26 cellular contexts compared by ENCODE assay signal in genomic region chr5:161201558-161201957, GRCh38.
"Had no signal": no experiment of that assay in that cellular context is flagged by ENCODE, and none has a peak within 500 bp of the region (broad histone marks: within the 10 kb centered on the region; RNA-seq: fewer than 3 reads in every experiment).

No MANE protein-coding gene starts in this region.

- H3K27me3 ChIP-seq: stomach, suprapubic skin, testis, thyroid gland, tibial artery, tibial nerve, transverse colon, upper lobe of left lung, upper lobe of right lung, uterus, vagina had no signal

- ATAC-seq: stimulated activated effector memory CD8-positive, alpha-beta T cell treated with anti-CD3 and anti-CD28 coated beads, Interleukin-12 subunit alpha, Interleukin-12 subunit beta, amount 100 ng/mL, for 72 hours; stimulated activated memory B cell treated with anti-CD40 and anti-IgM and Interleukin-4, amounts not matched to agents 10 μg/mL and 1 μg/mL and 100 μg/mL, for 72 hours; stimulated activated naive B cell treated with anti-CD40 and anti-IgM and Interleukin-4, amounts not matched to agents 10 μg/mL and 1 μg/mL and 100 μg/mL, for 72 hours; stimulated activated naive CD8-positive, alpha-beta T cell treated with anti-CD3 and anti-CD28 coated beads, Interleukin-15, amount 100 ng/mL, for 72 hours; stimulated activated naive CD8-positive, alpha-beta T cell treated with anti-CD3 and anti-CD28 coated beads, Interleukin-15, Interleukin-2, amounts not matched to agents 100 U/mL and 50 U/mL, for 24 hours; upper lobe of right lung had no signal

- DNase-seq: stimulated activated CD4-positive, alpha-beta T cell treated with anti-CD3 and anti-CD28 coated beads, Interleukin-2, amount 100 ng/mL, for 48 hours; stimulated activated CD4-positive, alpha-beta T cell treated with anti-CD3 and anti-CD28 coated beads, Interleukin-4, amount 100 ng/mL, for 1 hour; stimulated activated CD4-positive, alpha-beta T cell treated with anti-CD3 and anti-CD28 coated beads, Interleukin-4, amount 100 ng/mL, for 24 hours; stimulated activated CD4-positive, alpha-beta T cell treated with anti-CD3 and anti-CD28 coated beads, Interleukin-4, amount 100 ng/mL, for 4 hours; stimulated activated CD8-positive, alpha-beta memory T cell treated with anti-CD3 and anti-CD28 coated beads, Interleukin-4, amount 100 ng/mL, for 48 hours; stimulated activated naive B cell treated with anti-CD40 and anti-IgM and Interleukin-4, amounts not matched to agents 10 μg/mL and 1 μg/mL and 100 μg/mL, for 72 hours; stimulated activated naive CD4-positive, alpha-beta T cell; stimulated activated naive CD4-positive, alpha-beta T cell treated with Interleukin-2 at 50 U/mL for 16 hours; stimulated activated naive CD8-positive, alpha-beta T cell treated with anti-CD3 and anti-CD28 coated beads, Interleukin-15, amount 100 ng/mL, for 72 hours; stimulated activated naive CD8-positive, alpha-beta T cell treated with anti-CD3 and anti-CD28 coated beads, Interleukin-15, Interleukin-2, amounts not matched to agents 100 U/mL and 50 U/mL, for 24 hours; stomach; substantia nigra; testis; thyroid gland; tibial artery; transverse colon; trophoblast cell; upper lobe of left lung; upper lobe of right lung; uterus had no signal

- H3K4me3 ChIP-seq: stomach, suprapubic skin, testis, thoracic aorta, thyroid gland, tibial artery, tibial nerve, transverse colon, upper lobe of left lung, upper lobe of right lung, uterus, vagina had no signal

- H3K36me3 ChIP-seq: stomach, suprapubic skin, thoracic aorta, thyroid gland, tibial artery, tibial nerve, transverse colon, upper lobe of left lung, upper lobe of right lung, uterus, vagina had no signal

- H3K27ac ChIP-seq: stomach, suprapubic skin, testis, thoracic aorta, thyroid gland, tibial artery, tibial nerve, transverse colon, upper lobe of left lung, upper lobe of right lung, uterus, vagina had no signal

- H3K9me3 ChIP-seq: suprapubic skin, testis, thoracic aorta, thyroid gland, tibial artery, tibial nerve, transverse colon, upper lobe of left lung, upper lobe of right lung, uterus, vagina had no signal
